16 cellular contexts compared by ENCODE assay signal in the genomic region with DNA sequence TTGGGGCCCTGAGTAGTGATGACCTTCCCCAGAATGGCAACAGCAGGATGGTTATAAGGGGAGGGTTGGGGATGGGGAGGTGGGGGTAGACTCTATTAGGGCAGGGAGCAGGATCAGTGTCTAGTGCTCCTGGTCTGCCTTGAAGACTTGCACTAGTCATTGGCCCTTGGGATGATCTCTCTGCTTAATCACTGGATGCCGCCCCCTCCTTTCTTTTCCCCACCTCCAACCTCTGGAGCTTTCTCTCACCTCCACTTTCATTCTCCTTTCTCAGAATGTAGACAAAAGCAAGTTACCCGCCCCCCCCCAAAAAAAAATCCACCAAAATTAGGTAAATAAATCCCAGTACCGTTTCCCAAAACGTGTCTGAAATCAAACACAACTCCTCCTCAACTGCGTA. TPM values are rescaled to one million over a fixed set of nuclear protein-coding genes. Genes with fewer than 3 reads are reported as not detected.
DNase-seq lines count a peak whose midpoint lies in the region; ATAC-seq, FAIRE-seq and TF ChIP-seq lines count a peak whose summit lies in the region.
"Had no signal": no experiment of that assay in that cellular context is flagged by ENCODE, and none has a peak within 500 bp of the region (broad histone marks: within the 10 kb centered on the region; RNA-seq: fewer than 3 reads in every experiment).

No MANE protein-coding gene starts in this region.

- no peak for TF ChIP-seq CTCF in OCI-LY7 (conservative IDR thresholded peaks at IDR 0.05; ENCODE audit: low read length)
- TF ChIP-seq CTCF in WERI-Rb-1 (IDR thresholded peaks at IDR 0.05; ENCODE audit: low read depth, low read length), result no peak
- no peak for TF ChIP-seq CTCF in HepG2 (CRISPR knock-in tag; IDR thresholded peaks at IDR 0.05)

- H3K79me2 ChIP-seq in OCI-LY7 (ENCODE audit: insufficient read depth, low read depth, low read length) (no peaks in the 10 kb centered on the region), HepG2 (ENCODE audit: insufficient read depth, low read length) (no peaks in the 10 kb centered on the region)

- DNase-seq in OCI-LY7 (ENCODE audit: low spot score) (no peak), WERI-Rb-1 (no peak), HepG2 (ENCODE audit: low spot score) (no peak)
- DNase-seq: HCEC 1CT; NCI-H1092; NCI-H2107; NK-92 treated with Interleukin-12 subunit alpha and Interleukin-12 subunit beta, amount 100 ng/mL, for 24 hours had no signal

- H3K4me3 ChIP-seq in HUES64 (ENCODE audit: low read length), result peak overlapping the region; percentile 63
- H3K4me3 ChIP-seq in endocrine pancreas (ENCODE audit: control insufficient read depth, insufficient read depth, low read length), result peak overlapping the region; percentile 55
- H3K4me3 ChIP-seq in iPS-18c (ENCODE audit: insufficient read depth, low read depth, low read length), result peak overlapping the region; percentile 51; the same call in 1 of the 2 replicates
- no peak overlapping the region for H3K4me3 ChIP-seq in OCI-LY7 (ENCODE audit: low read depth, low read length, poor library complexity, severe bottlenecking)
- H3K4me3 ChIP-seq in WERI-Rb-1 (ENCODE audit: low read depth, low read length), result no peak overlapping the region
- no peak overlapping the region for H3K4me3 ChIP-seq in HepG2 (replicated peaks in 1 of 3; ENCODE audit: insufficient read depth in 1 of 3, low read depth in 2 of 3, low read length in 3 of 3)

- H3K4me2 ChIP-seq in OCI-LY7 (ENCODE audit: low read length), result no peak overlapping the region
- no peak overlapping the region for H3K4me2 ChIP-seq in HepG2 (ENCODE audit: low read depth, low read length)
- H3K4me2 ChIP-seq: KMS-11 had no signal

- no peak overlapping the region for H2AFZ ChIP-seq in OCI-LY7 (ENCODE audit: low read length)
- H2AFZ ChIP-seq in HepG2 (ENCODE audit: low read length), result no peak overlapping the region

- ATAC-seq in GM19467 (IDR thresholded peaks at IDR 0.05; ENCODE audit: unreplicated experiment) (no peak), HepG2 (no peak)

- no peak for TF ChIP-seq RAD21 in HepG2 (CRISPR knock-in tag; IDR thresholded peaks at IDR 0.05)

- TF ChIP-seq POLR2A in HepG2 (IDR thresholded peaks at IDR 0.05; ENCODE audit: insufficient read depth in 1 of 2, low read depth in 2 of 2, low read length in 2 of 2), result no peak

- no peak overlapping the region for H3K27ac ChIP-seq in HUES64 (ENCODE audit: low read depth, low read length)
- no peak overlapping the region for H3K27ac ChIP-seq in OCI-LY7 (ENCODE audit: low read depth, low read length, poor library complexity, severe bottlenecking)
- H3K27ac ChIP-seq in WERI-Rb-1, result no peak overlapping the region
- no peak overlapping the region for H3K27ac ChIP-seq in HepG2 (ENCODE audit: extremely low read length, insufficient read depth, low read length)
- H3K27ac ChIP-seq: KMS-11 had no signal

- no peak for FAIRE-seq in HepG2 (lab: Jason Lieb, UNC)

- no peaks in the 10 kb centered on the region for H3K9me2 ChIP-seq in OCI-LY7 (ENCODE audit: insufficient read depth, low read length)
- H3K9me2 ChIP-seq: SK-N-SH had no signal

- peaks cover 91% of the 10 kb centered on the region for H3K27me3 ChIP-seq in HUES64 (ENCODE audit: insufficient read depth, low read length)
- H3K27me3 ChIP-seq in endocrine pancreas (ENCODE audit: control insufficient read depth, insufficient read depth, low read length), result no peaks in the 10 kb centered on the region
- peaks cover 57% of the 10 kb centered on the region for H3K27me3 ChIP-seq in WERI-Rb-1 (ENCODE audit: insufficient read depth, low read depth, severe bottlenecking)
- peaks cover 5 to 64% of the 10 kb centered on the region in 2 experiments; a peak in 4 of 5 replicates for H3K27me3 ChIP-seq in HepG2 (ENCODE audit: control insufficient read depth in 1 of 2, insufficient read depth in 2 of 2, low read length in 2 of 2)

- no TSS peak for BruUV-seq in OCI-LY7 (replicated peaks; lab: Mats Ljungman, UMichigan)
- no TSS peak for BruUV-seq in HepG2 (replicated peaks; lab: Mats Ljungman, UMichigan)

- in situ Hi-C loops in HepG2 (cut with HindIII; ENCODE audit: extremely low pct_ligation_motif_present, low pct_unique_long_range_greater_than_20kb), result no loop called here

- H3K9me3 ChIP-seq in HUES64 (ENCODE audit: insufficient read depth, low read depth, low read length) (no peaks in the 10 kb centered on the region; the same call in 1 of the 2 replicates), endocrine pancreas (ENCODE audit: control insufficient read depth, low read length) (no peaks in the 10 kb centered on the region), iPS-18c (ENCODE audit: control insufficient read depth, insufficient read depth, low read length) (peaks cover 2% of the 10 kb centered on the region), OCI-LY7 (ENCODE audit: low read length) (no peaks in the 10 kb centered on the region), WERI-Rb-1 (ENCODE audit: severe bottlenecking) (no peaks in the 10 kb centered on the region), HepG2 (ENCODE audit: low read length) (no peaks in the 10 kb centered on the region)
- H3K9me3 ChIP-seq: SK-N-SH had no signal

- peaks cover 5% of the 10 kb centered on the region; the same call in 1 of the 2 replicates for H3K4me1 ChIP-seq in HUES64 (ENCODE audit: insufficient read depth, low read length)
- no peaks in the 10 kb centered on the region for H3K4me1 ChIP-seq in endocrine pancreas (ENCODE audit: control insufficient read depth, insufficient read depth, low read length)
- H3K4me1 ChIP-seq in OCI-LY7 (ENCODE audit: insufficient read depth, low read length, poor library complexity, severe bottlenecking), result peaks cover 9% of the 10 kb centered on the region
- H3K4me1 ChIP-seq in HepG2 (ENCODE audit: insufficient read depth, low read length), result 0 out of 2 replicates have a peak, but pooled peaks cover 8% of the 10 kb centered on the region

- 16% methylated on average over 4 of the region's 5 CpGs for WGBS in HUES64
- 37% methylated on average over 5 of the region's 5 CpGs for WGBS in HepG2 (ENCODE audit: low lambda C conversion rate)

- no peaks in the 10 kb centered on the region for H3K36me3 ChIP-seq in HUES64 (ENCODE audit: insufficient read depth, low read length)
- no peaks in the 10 kb centered on the region for H3K36me3 ChIP-seq in endocrine pancreas (ENCODE audit: control insufficient read depth, insufficient read depth, low read length)
- H3K36me3 ChIP-seq in OCI-LY7 (ENCODE audit: insufficient read depth, low read length), result no peaks in the 10 kb centered on the region
- H3K36me3 ChIP-seq in WERI-Rb-1, result no peaks in the 10 kb centered on the region
- H3K36me3 ChIP-seq in HepG2 (replicated peaks in 1 of 2; ENCODE audit: control insufficient read depth in 1 of 2, insufficient read depth in 2 of 2, low read length in 2 of 2), result no peaks in the 10 kb centered on the region

- POLR2A ChIA-PET in OCI-LY7 (lab: Charles Lee) (no interaction called here), HepG2 (lab: Yijun Ruan, JAX) (no interaction called here)

- intact Hi-C loops in OCI-LY7 (cut with micrococcal nuclease; ENCODE audit: unreplicated experiment) (no loop called here), HepG2 (cut with micrococcal nuclease; ENCODE audit: unreplicated experiment) (no loop called here)

- TF ChIP-seq EP300 in HepG2 (IDR thresholded peaks at IDR 0.05; ENCODE audit: low read depth in 2 of 2, low read length in 2 of 2) (no peak), HepG2 (CRISPR knock-in tag; IDR thresholded peaks at IDR 0.05; ENCODE audit: borderline replicate concordance) (no peak)

- CTCF ChIA-PET in OCI-LY7 (lab: Charles Lee; ENCODE audit: unreplicated experiment), result no interaction called here
- CTCF ChIA-PET in HepG2 (lab: Yijun Ruan, JAX; ENCODE audit: low intra/inter-chr PET ratio, low total read pairs), result no interaction called here

- no peak overlapping the region for H3K9ac ChIP-seq in HUES64 (ENCODE audit: low read depth, low read length)
- no peak overlapping the region for H3K9ac ChIP-seq in endocrine pancreas (ENCODE audit: control insufficient read depth, insufficient read depth, low read length)
- no peak overlapping the region for H3K9ac ChIP-seq in HepG2 (ENCODE audit: insufficient read depth, low read depth, low read length)
- H3K9ac ChIP-seq: KMS-11, SK-N-SH had no signal

- H4K20me1 ChIP-seq in OCI-LY7 (ENCODE audit: insufficient read depth, low read length) (no peaks in the 10 kb centered on the region), HepG2 (ENCODE audit: insufficient read depth, low read length) (no peaks in the 10 kb centered on the region)

RNA-seq across cellular contexts. Expression of a gene that starts 2.8 kb away (rescaled TPM):
- 1.3 TPM for polyA plus RNA-seq in HUES64 (2013, experiment 1 of 2)
- 1.4 TPM for polyA plus RNA-seq in HUES64 (2013, experiment 2 of 2)
- 0.33 and 0.73 TPM in 2 replicates for total RNA-seq in OCI-LY7 (2014; rRNA removed; shearing (Covaris generic))
- total RNA-seq in OCI-LY7 (2022), result 0.68 and 1.00 TPM in 2 replicates
- total RNA-seq in HepG2 (2016; rRNA removed; fragmentation: Illumina TruSeq; extraction: Trizol), result not detected in 2 replicates
- total RNA-seq in HepG2 (2016; cell fraction: cytosol; rRNA removed; fragmentation: Illumina TruSeq; extraction: Trizol; ENCODE audit: low read depth), result not detected in 2 replicates
- not detected in 2 replicates for total RNA-seq in HepG2 (2016; cell fraction: insoluble cytoplasmic fraction; rRNA removed; fragmentation: Illumina TruSeq; extraction: Trizol)
- not detected in 2 replicates for total RNA-seq in HepG2 (2016; cell fraction: membrane; rRNA removed; fragmentation: Illumina TruSeq; extraction: Trizol)
- not detected in 2 replicates for total RNA-seq in HepG2 (2016; cell fraction: nucleus; rRNA removed; fragmentation: Illumina TruSeq; extraction: Trizol)
- polyA plus RNA-seq in HepG2 (2011; rRNA removed), result not detected in 2 replicates
- polyA plus RNA-seq in HepG2 (2011; cell fraction: cytosol; rRNA removed), result not detected in 2 replicates
- not detected in 2 replicates for polyA plus RNA-seq in HepG2 (2011; cell fraction: nucleus; rRNA removed)
- not detected in 2 replicates for polyA plus RNA-seq in HepG2 (2012)
- not detected in 2 replicates for polyA plus RNA-seq in HepG2 (2016; cell fraction: cytosol; fragmentation: Illumina TruSeq; extraction: Trizol; ENCODE audit: low read depth)
- not detected in 2 replicates for polyA plus RNA-seq in HepG2 (2016; cell fraction: insoluble cytoplasmic fraction; fragmentation: Illumina TruSeq; extraction: Trizol; ENCODE audit: low read depth)
- polyA plus RNA-seq in HepG2 (2016; cell fraction: membrane; fragmentation: Illumina TruSeq; extraction: Trizol; ENCODE audit: low read depth), result not detected in 2 replicates
- not detected in 2 replicates for polyA plus RNA-seq in HepG2 (2016; cell fraction: nucleus; fragmentation: Illumina TruSeq; extraction: Trizol; ENCODE audit: insufficient read depth, low read depth)
- not detected in 2 replicates for polyA minus RNA-seq in HepG2 (2011; rRNA and poly(A)+ RNA removed; ENCODE audit: low replicate concordance)
- polyA minus RNA-seq in HepG2 (2011; cell fraction: cytosol; rRNA and poly(A)+ RNA removed), result not detected in 2 replicates
- polyA minus RNA-seq in HepG2 (2011; cell fraction: nucleus; rRNA and poly(A)+ RNA removed), result not detected in 2 replicates
- total RNA-seq: MCF 10A had no signal
- polyA plus RNA-seq: AG04450, BJ, SK-N-SH had no signal

RNA-seq across cellular contexts. Expression of a gene that starts 59.6 kb away (rescaled TPM):
- 5.9 TPM for polyA plus RNA-seq in HUES64 (2013, experiment 1 of 2)
- 11.0 TPM for polyA plus RNA-seq in HUES64 (2013, experiment 2 of 2)
- 7.3 and 10.3 TPM in 2 replicates for total RNA-seq in OCI-LY7 (2014; rRNA removed; shearing (Covaris generic))
- total RNA-seq in OCI-LY7 (2022) (6.3 and 8.9 TPM in 2 replicates), HepG2 (2016; rRNA removed; fragmentation: Illumina TruSeq; extraction: Trizol) (4.9 and 5.5 TPM in 2 replicates)
- total RNA-seq in HepG2 (2016; cell fraction: cytosol; rRNA removed; fragmentation: Illumina TruSeq; extraction: Trizol; ENCODE audit: low read depth), result 10.3 and 10.7 TPM in 2 replicates
- 4.2 and 5.1 TPM in 2 replicates for total RNA-seq in HepG2 (2016; cell fraction: insoluble cytoplasmic fraction; rRNA removed; fragmentation: Illumina TruSeq; extraction: Trizol)
- 7.0 and 9.0 TPM in 2 replicates for total RNA-seq in HepG2 (2016; cell fraction: membrane; rRNA removed; fragmentation: Illumina TruSeq; extraction: Trizol)
- total RNA-seq in HepG2 (2016; cell fraction: nucleus; rRNA removed; fragmentation: Illumina TruSeq; extraction: Trizol), result 7.8 and 10.5 TPM in 2 replicates
- polyA plus RNA-seq in HepG2 (2011; rRNA removed), result 3.6 and 3.8 TPM in 2 replicates
- 2.2 and 2.8 TPM in 2 replicates for polyA plus RNA-seq in HepG2 (2011; cell fraction: cytosol; rRNA removed)
- polyA plus RNA-seq in HepG2 (2011; cell fraction: nucleus; rRNA removed), result 3.0 TPM in 2 replicates
- 3.0 and 3.5 TPM in 2 replicates for polyA plus RNA-seq in HepG2 (2012)
- 1.6 TPM in 2 replicates for polyA plus RNA-seq in HepG2 (2016; cell fraction: cytosol; fragmentation: Illumina TruSeq; extraction: Trizol; ENCODE audit: low read depth)
- polyA plus RNA-seq in HepG2 (2016; cell fraction: insoluble cytoplasmic fraction; fragmentation: Illumina TruSeq; extraction: Trizol; ENCODE audit: low read depth), result 4.8 and 4.9 TPM in 2 replicates
- 2.7 and 3.8 TPM in 2 replicates for polyA plus RNA-seq in HepG2 (2016; cell fraction: membrane; fragmentation: Illumina TruSeq; extraction: Trizol; ENCODE audit: low read depth)
- 6.5 and 6.9 TPM in 2 replicates for polyA plus RNA-seq in HepG2 (2016; cell fraction: nucleus; fragmentation: Illumina TruSeq; extraction: Trizol; ENCODE audit: insufficient read depth, low read depth)
- polyA minus RNA-seq in HepG2 (2011; rRNA and poly(A)+ RNA removed; ENCODE audit: low replicate concordance), result 2.7 and 3.4 TPM in 2 replicates
- polyA minus RNA-seq in HepG2 (2011; cell fraction: cytosol; rRNA and poly(A)+ RNA removed), result 2.5 and 3.5 TPM in 2 replicates
- polyA minus RNA-seq in HepG2 (2011; cell fraction: nucleus; rRNA and poly(A)+ RNA removed), result 18.3 and 18.5 TPM in 2 replicates

Comparison
In these comparisons a context has a peak if more than half of its experiments do, and no peak if none do; other contexts are left out.
1. H3K4me3 ChIP-seq: peak in HUES64 (single experiment), endocrine pancreas (single experiment) and iPS-18c (single experiment); none in OCI-LY7 (single experiment), WERI-Rb-1 (single experiment) and HepG2 (0 of 3).